Comparison of ENCODE assay signal across 25 cellular contexts in the genomic region with DNA sequence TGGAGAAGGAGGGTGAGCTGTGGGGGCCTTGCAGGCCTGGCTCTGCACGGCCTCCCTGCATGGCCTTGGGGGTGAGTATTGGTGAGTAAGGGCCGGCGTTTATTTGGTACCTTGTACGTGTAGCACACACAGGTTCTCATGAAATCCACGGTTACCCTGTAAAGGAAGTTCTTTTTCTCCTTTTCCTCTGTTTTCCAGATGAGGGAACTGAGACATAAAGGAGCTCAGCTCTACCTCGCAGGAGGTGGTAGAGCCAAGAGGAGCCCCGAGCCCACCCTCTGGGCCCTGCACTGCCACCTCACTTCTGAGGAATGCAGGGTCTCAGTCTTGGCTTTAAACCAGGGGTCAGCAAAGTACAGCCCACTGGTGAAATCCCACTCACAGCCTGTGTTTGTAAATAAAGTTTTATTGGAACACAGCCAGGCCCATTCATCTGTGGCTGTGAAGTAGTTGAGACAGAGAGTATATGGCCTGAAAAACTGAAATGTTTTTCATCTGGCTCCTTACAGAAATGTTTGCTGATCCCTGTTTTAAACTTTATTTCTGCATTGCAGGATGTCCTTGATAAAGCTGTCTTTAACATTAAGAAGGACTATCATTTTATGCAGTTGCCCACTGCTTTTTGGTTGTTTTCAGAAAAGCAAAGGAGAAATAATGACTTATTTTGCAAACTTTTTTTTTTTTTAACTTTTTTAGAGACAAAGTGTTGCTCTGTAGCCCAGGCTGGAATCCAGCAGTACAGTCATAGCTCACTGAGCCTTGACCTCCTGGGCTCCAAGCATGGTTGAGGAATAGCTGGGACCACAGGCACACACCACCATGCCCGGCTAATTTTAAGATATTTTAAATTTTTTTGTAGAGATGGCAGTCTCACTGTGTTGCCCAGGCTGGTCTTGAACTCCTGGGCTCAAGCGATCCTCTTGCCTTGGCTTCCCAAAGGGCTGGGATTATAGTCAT. TPM values are rescaled to one million over a fixed set of nuclear protein-coding genes. Genes with fewer than 3 reads are reported as not detected.
DNase-seq lines count a peak whose midpoint lies in the region; ATAC-seq and TF ChIP-seq lines count a peak whose summit lies in the region.
"Had no signal": no experiment of that assay in that cellular context is flagged by ENCODE, and none has a peak within 500 bp of the region (broad histone marks: within the 10 kb centered on the region; RNA-seq: fewer than 3 reads in every experiment).

No MANE protein-coding gene starts in this region.

- peaks cover 0 to 69% of the 10 kb centered on the region in 2 donors for H3K36me3 ChIP-seq in adrenal gland (replicated peaks in 1 of 2)
- H3K36me3 ChIP-seq in ovary, result no peaks in the 10 kb centered on the region
- peaks cover 80% of the 10 kb centered on the region for H3K36me3 ChIP-seq in lower lobe of right lung

- peak overlapping the region; percentile 34 to 88 (median 65) for H3K27ac ChIP-seq in adrenal gland
- peak overlapping the region in 1 of 2 donors; percentile 57 for H3K27ac ChIP-seq in ovary
- no peak overlapping the region for H3K27ac ChIP-seq in lower lobe of right lung
- H3K27ac ChIP-seq: left ventricle myocardium inferior, parathyroid adenoma, tibial nerve had no signal

- WGBS in adrenal gland, 4 donors, result 36 to 55% (median 44%) methylated on average over 7 to 9 of the region's 9 CpGs
- 10 to 47% (median 16%) methylated on average over 9 of the region's 9 CpGs for WGBS in ovary, 3 donors
- 83 to 93% methylated on average over 9 of the region's 9 CpGs for WGBS in lower leg skin, 2 donors

- no peak for TF ChIP-seq CTCF in adrenal gland (IDR thresholded peaks at IDR 0.05)
- TF ChIP-seq CTCF in ovary (IDR thresholded peaks at IDR 0.05), result no peak
- TF ChIP-seq CTCF in lower lobe of right lung (IDR thresholded peaks at IDR 0.05), result no peak
- no peak for TF ChIP-seq CTCF in lower leg skin (IDR thresholded peaks at IDR 0.05)

- intact Hi-C loops in adrenal gland (cut with DNase I) (no loop called here), ovary (cut with DNase I) (no loop called here), lower lobe of right lung (cut with DNase I) (no loop called here), lower leg skin (cut with DNase I; ENCODE audit: low total_unique reads) (no loop called here)

- TF ChIP-seq EP300 in ovary (IDR thresholded peaks at IDR 0.05), result no peak

- ATAC-seq in lower lobe of right lung, result no peak
- ATAC-seq: activated naive CD8-positive, alpha-beta T cell treated with anti-CD3 and anti-CD28 coated beads, Interleukin-2, amount 50 U/mL, for 24 hours; GM23338; heart right ventricle; mucosa of descending colon; Panc1; right cardiac atrium had no signal

- no peak for TF ChIP-seq POLR2A in adrenal gland (IDR thresholded peaks at IDR 0.05)
- TF ChIP-seq POLR2A in ovary (IDR thresholded peaks at IDR 0.05), result no peak
- no peak for TF ChIP-seq POLR2A in lower leg skin (IDR thresholded peaks at IDR 0.05)

- no peaks in the 10 kb centered on the region for H3K27me3 ChIP-seq in adrenal gland
- H3K27me3 ChIP-seq in ovary, result no peaks in the 10 kb centered on the region
- H3K27me3 ChIP-seq in lower lobe of right lung (ENCODE audit: low read depth), result no peaks in the 10 kb centered on the region
- H3K27me3 ChIP-seq: heart right ventricle, tibial nerve had no signal

- DNase-seq in EH (ENCODE audit: low read depth) (peak; percentile 37), adrenal gland (peak in 6 of 7 donors; percentile 75 to 86 (median 82)), fibroblast of peridontal ligament (ENCODE audit: extremely low read depth) (peak; percentile 28), ovary (peak; percentile 55 to 76 (median 69)), lower lobe of right lung (no peak), lower leg skin (ENCODE audit: low spot score in 2 of 2) (no peak), NCI-H748 treated with DMSO at 0.1 percent for 48 hours (lab: John Stamatoyannopoulos, UW) (no peak)
- no peak for DNase-seq in activated CD4-positive, alpha-beta T cell treated with anti-CD3 and anti-CD28 coated beads, Interleukin-2, amount 50 U/mL, for 4 hours
- DNase-seq: activated gamma-delta T cell treated with Interleukin-2 at 50 U/mL for 16 hours; activated naive CD8-positive, alpha-beta T cell treated with anti-CD3 and anti-CD28 coated beads, Interleukin-2, amount 50 U/mL, for 24 hours; CD4-positive, alpha-beta T cell; cortex of kidney; heart right ventricle; left ventricle myocardium inferior; NCI-H1417 treated with DMSO at 0.1 percent for 48 hours; nephron progenitor cell; right cardiac atrium; stimulated activated CD4-positive, alpha-beta T cell treated with anti-CD3 and anti-CD28 coated beads, Interleukin-12 subunit alpha, Interleukin-12 subunit beta, amount 100 ng/mL, for 4 hours; stimulated activated CD4-positive, alpha-beta T cell treated with anti-CD3 and anti-CD28 coated beads, Interleukin-4, amount 100 ng/mL, for 4 hours; stimulated activated naive CD4-positive, alpha-beta T cell treated with Interleukin-2 at 50 U/mL for 16 hours had no signal

- peaks cover 65 to 75% of the 10 kb centered on the region in 2 donors for H3K4me1 ChIP-seq in adrenal gland (replicated peaks in 1 of 2)
- peaks cover 24% of the 10 kb centered on the region for H3K4me1 ChIP-seq in ovary (ENCODE audit: insufficient read depth)
- peaks cover 51% of the 10 kb centered on the region for H3K4me1 ChIP-seq in lower lobe of right lung

- H3K4me3 ChIP-seq in adrenal gland (no peak overlapping the region), ovary (no peak overlapping the region), lower lobe of right lung (no peak overlapping the region), lower leg skin (ENCODE audit: low read depth, poor library complexity, severe bottlenecking) (no peak overlapping the region)
- H3K4me3 ChIP-seq: GM23338, heart right ventricle, left ventricle myocardium inferior, mucosa of descending colon, tibial nerve had no signal

- no peaks in the 10 kb centered on the region for H3K9me3 ChIP-seq in adrenal gland (replicated peaks in 1 of 3)
- no peaks in the 10 kb centered on the region for H3K9me3 ChIP-seq in ovary
- H3K9me3 ChIP-seq in lower lobe of right lung, result no peaks in the 10 kb centered on the region
- H3K9me3 ChIP-seq: heart right ventricle, left ventricle myocardium inferior, mucosa of descending colon, tibial nerve had no signal

RNA-seq across cellular contexts. Expression of gene EPN1, which starts 6.4 kb away (rescaled TPM):
- total RNA-seq in adrenal gland, result 100 to 1,000 TPM; 119 to 235 (median 162) TPM
- polyA plus RNA-seq in adrenal gland, result 100 to 1,000 TPM in 1 of 3 donors, 10 to 100 TPM in 2; 27.8 to 151 (median 77.1) TPM
- total RNA-seq in ovary, result 100 to 1,000 TPM in 5 of 7 donors, 10 to 100 TPM in 2; 53.4 to 187 (median 142) TPM
- polyA plus RNA-seq in ovary, result 100 to 1,000 TPM in 1 of 2 donors, 10 to 100 TPM in 1; 11.0 to 106 TPM
- total RNA-seq in lower lobe of right lung, result 105 TPM
- total RNA-seq in lower leg skin, result 100 to 1,000 TPM in 3 of 4 donors, 10 to 100 TPM in 1; 81.2 to 189 (median 120) TPM

RNA-seq across cellular contexts. Expression of gene U2AF2, which starts 26.6 kb away (rescaled TPM):
- total RNA-seq in adrenal gland (100 to 1,000 TPM in 6 of 8 donors, 10 to 100 TPM in 2; 76.0 to 178 (median 122) TPM), ovary (100 to 1,000 TPM in 6 of 7 donors, 10 to 100 TPM in 1; 76.9 to 183 (median 158) TPM), lower lobe of right lung (143 TPM), lower leg skin (100 to 1,000 TPM in 3 of 4 donors, 10 to 100 TPM in 1; 78.8 to 149 (median 106) TPM)
- polyA plus RNA-seq in adrenal gland (100 to 1,000 TPM in 1 of 3 donors, 10 to 100 TPM in 2; 58.9 to 243 (median 85.3) TPM), ovary (100 to 1,000 TPM in 1 of 2 donors, 10 to 100 TPM in 1; 27.3 to 135 TPM)

RNA-seq across cellular contexts. Expression of gene CCDC106, which starts 33.4 kb away (rescaled TPM):
- total RNA-seq in adrenal gland, result 10 to 100 TPM; 22.1 to 42.8 (median 27.9) TPM
- polyA plus RNA-seq in adrenal gland, result 10 to 100 TPM; 14.8 to 63.8 (median 42.8) TPM
- total RNA-seq in ovary, result 10 to 100 TPM; 10.6 to 20.2 (median 14.7) TPM
- polyA plus RNA-seq in ovary, result 10 to 100 TPM in 1 of 2 donors, 1 to 10 TPM in 1; 3.1 to 13.5 TPM
- total RNA-seq in lower lobe of right lung, result 11.6 TPM
- total RNA-seq in lower leg skin, result 10 to 100 TPM in 1 of 4 donors, 1 to 10 TPM in 3; 7.9 to 10.4 (median 8.5) TPM

RNA-seq across cellular contexts. Expression of gene ZNF581, which starts 38.0 kb away (rescaled TPM):
- total RNA-seq in adrenal gland (10 to 100 TPM; 16.8 to 55.7 (median 23.7) TPM), ovary (10 to 100 TPM; 21.9 to 40.2 (median 34.0) TPM), lower lobe of right lung (22.7 TPM), lower leg skin (10 to 100 TPM; 20.1 to 27.3 (median 22.8) TPM)
- polyA plus RNA-seq in adrenal gland (10 to 100 TPM in 2 of 3 donors, 1 to 10 TPM in 1; 8.7 to 23.3 (median 22.4) TPM), ovary (10 to 100 TPM; 11.2 to 37.0 TPM)

RNA-seq across cellular contexts. Expression of gene ZNF580, which starts 40.6 kb away (rescaled TPM):
- total RNA-seq in adrenal gland (10 to 100 TPM; 23.3 to 68.7 (median 46.0) TPM), ovary (10 to 100 TPM; 24.9 to 70.6 (median 65.3) TPM), lower lobe of right lung (35.2 TPM), lower leg skin (10 to 100 TPM; 14.1 to 38.0 (median 22.9) TPM)
- polyA plus RNA-seq in adrenal gland (100 to 1,000 TPM in 1 of 3 donors, 10 to 100 TPM in 2; 16.6 to 101 (median 97.5) TPM), ovary (10 to 100 TPM; 14.5 to 37.3 TPM)

Comparison
In these comparisons a context has a peak if more than half of its experiments do, and no peak if none do; other contexts are left out.
1. DNase-seq: peak in EH (single experiment), adrenal gland (6 of 7), fibroblast of peridontal ligament (single experiment) and ovary (5 of 5); none in lower lobe of right lung (single experiment), lower leg skin (0 of 2), activated CD4-positive, alpha-beta T cell treated with anti-CD3 and anti-CD28 coated beads, Interleukin-2, amount 50 U/mL, for 4 hours (0 of 2) and NCI-H748 treated with DMSO at 0.1 percent for 48 hours (single experiment).